ENCODE assay signal across 17 cellular contexts in genomic region chr5:73319036-73319435, GRCh38.
DNase-seq lines count a peak whose midpoint lies in the region; ATAC-seq and TF ChIP-seq lines count a peak whose summit lies in the region.
"Had no signal": no experiment of that assay in that cellular context is flagged by ENCODE, and none has a peak within 500 bp of the region (broad histone marks: within the 10 kb centered on the region; RNA-seq: fewer than 3 reads in every experiment).

No MANE protein-coding gene starts in this region.

- peaks cover 52% of the 10 kb centered on the region for H3K4me1 ChIP-seq in PC-9 (replicated peaks; ENCODE audit: insufficient read depth)

- H3K27me3 ChIP-seq in PC-9 (ENCODE audit: insufficient read depth, low read depth): no peaks in the 10 kb centered on the region

- no peaks in the 10 kb centered on the region for H3K9me3 Mint-ChIP-seq in activated CD4-positive, alpha-beta T cell treated with anti-CD3 and anti-CD28 coated beads, Interleukin-2, amount 10 ng/mL, durations not matched to agents 24 days and 14 days
- H3K9me3 Mint-ChIP-seq: GM23338, H9 had no signal

- H3K27ac ChIP-seq in PC-9: peak overlapping the region; percentile 61

- no peaks in the 10 kb centered on the region for H3K4me1 Mint-ChIP-seq in activated CD4-positive, alpha-beta T cell treated with anti-CD3 and anti-CD28 coated beads, Interleukin-2, amount 10 ng/mL, durations not matched to agents 24 days and 14 days
- H3K4me1 Mint-ChIP-seq: CD4-positive, alpha-beta memory T cell had no signal

- H3K27me3 Mint-ChIP-seq in activated CD4-positive, alpha-beta T cell treated with anti-CD3 and anti-CD28 coated beads, Interleukin-2, amount 10 ng/mL, durations not matched to agents 24 days and 14 days: peaks cover 31% of the 10 kb centered on the region

- no peaks in the 10 kb centered on the region for H3K79me2 ChIP-seq in PC-9 (ENCODE audit: low read depth)

- no peaks in the 10 kb centered on the region for H3K36me3 ChIP-seq in PC-9 (ENCODE audit: low read depth)

- DNase-seq in HT1080 (ENCODE audit: low read depth): peak; percentile 31
- no peak for DNase-seq in PC-9
- peak; percentile 10 for DNase-seq in islet precursor cell
- no peak for DNase-seq in posterior cingulate gyrus
- DNase-seq in activated CD4-positive, alpha-beta T cell treated with anti-CD3 and anti-CD28 coated beads, Interleukin-2, amount 10 ng/mL, durations not matched to agents 24 days and 14 days: no peak
- DNase-seq in Right ventricle myocardium superior: no peak
- DNase-seq: C1 segment of cervical spinal cord; Calu3; CD4-positive, alpha-beta memory T cell; COR-L47; DMS153; DND-41; GDM1; H9; HFFc6 had no signal

- no peak for TF ChIP-seq CTCF in PC-9 (conservative IDR thresholded peaks at IDR 0.05)

- POLR2A ChIA-PET in PC-9 (lab: Charles Lee; ENCODE audit: unreplicated experiment): interaction anchor here (0.5 kb wide), 1 partner anchor 10 kb away, joined by 5 read pairs; no protein-coding TSS in a partner anchor

- H3K36me3 Mint-ChIP-seq in activated CD4-positive, alpha-beta T cell treated with anti-CD3 and anti-CD28 coated beads, Interleukin-2, amount 10 ng/mL, durations not matched to agents 24 days and 14 days (ENCODE audit: low read depth): no peaks in the 10 kb centered on the region
- H3K36me3 Mint-ChIP-seq: CD4-positive, alpha-beta memory T cell had no signal

- H3K4me3 Mint-ChIP-seq in activated CD4-positive, alpha-beta T cell treated with anti-CD3 and anti-CD28 coated beads, Interleukin-2, amount 10 ng/mL, durations not matched to agents 24 days and 14 days: no peak overlapping the region
- H3K4me3 Mint-ChIP-seq: CD4-positive, alpha-beta memory T cell; GM23338; H9; HFFc6 had no signal

- H3K9me3 ChIP-seq in PC-9 (ENCODE audit: insufficient read depth, low read depth): peaks cover 9% of the 10 kb centered on the region; the same call in 1 of the 2 replicates

- H3K9me2 ChIP-seq in PC-9 (ENCODE audit: insufficient read depth): no peaks in the 10 kb centered on the region

- no peak for ATAC-seq in Right ventricle myocardium superior (ENCODE audit: poor library complexity)
- ATAC-seq: GM12878, GM23338 had no signal

- no peak overlapping the region for H3K4me3 ChIP-seq in PC-9
- H3K4me3 ChIP-seq: GM12878, GM23338 had no signal

- no peaks in the 10 kb centered on the region for H4K20me1 ChIP-seq in PC-9 (ENCODE audit: insufficient read depth)

- intact Hi-C loops in PC-9 (cut with micrococcal nuclease; ENCODE audit: unreplicated experiment) (no loop called here), posterior cingulate gyrus (cut with DNase I) (no loop called here), Right ventricle myocardium superior (cut with DNase I) (no loop called here)
- intact Hi-C loops in activated CD4-positive, alpha-beta T cell treated with anti-CD3 and anti-CD28 coated beads, Interleukin-2, amount 10 ng/mL, durations not matched to agents 24 days and 14 days (cut with micrococcal nuclease): no loop called here

- CTCF ChIA-PET in PC-9 (lab: Charles Lee): no interaction called here

- no peak overlapping the region for H2AFZ ChIP-seq in PC-9
- H2AFZ ChIP-seq: GM23338 had no signal

- BruUV-seq in PC-9 (replicated peaks; lab: Mats Ljungman, UMichigan): no TSS peak

- no peak overlapping the region for H3K27ac Mint-ChIP-seq in activated CD4-positive, alpha-beta T cell treated with anti-CD3 and anti-CD28 coated beads, Interleukin-2, amount 10 ng/mL, durations not matched to agents 24 days and 14 days
- H3K27ac Mint-ChIP-seq: CD4-positive, alpha-beta memory T cell; GM23338; H9 had no signal

- H3K4me2 ChIP-seq in PC-9: no peak overlapping the region
- H3K4me2 ChIP-seq: GM23338 had no signal

- peaks cover 29% of the 10 kb centered on the region for H3F3A ChIP-seq in PC-9 (ENCODE audit: insufficient read depth, low read depth)

Comparison
In these comparisons a context has a peak if more than half of its experiments do, and no peak if none do; other contexts are left out.
1. DNase-seq: peak in HT1080 (single experiment) and islet precursor cell (single experiment); none in PC-9 (0 of 2), posterior cingulate gyrus (0 of 10), activated CD4-positive, alpha-beta T cell treated with anti-CD3 and anti-CD28 coated beads, Interleukin-2, amount 10 ng/mL, durations not matched to agents 24 days and 14 days (single experiment) and Right ventricle myocardium superior (single experiment).